ENCODE assay signal across 11 cellular contexts in genomic region chr5:146118325-146118724, GRCh38. TPM values are rescaled to one million over a fixed set of nuclear protein-coding genes. Genes with fewer than 3 reads are reported as not detected.
"Had no signal": no experiment of that assay in that cellular context is flagged by ENCODE, and none has a peak within 500 bp of the region (broad histone marks: within the 10 kb centered on the region; RNA-seq: fewer than 3 reads in every experiment).

No MANE protein-coding gene starts in this region.

- H3K9me3 Mint-ChIP-seq: H9, HFFc6 had no signal

- H3K4me3 Mint-ChIP-seq: H9, HFFc6 had no signal

- FAIRE-seq: H1, H54, HTR-8/SVneo, K562 had no signal

- H3K27ac ChIP-seq: GM23248 had no signal

- DNase-seq: GM23248, H9, HCEC 1CT, HFFc6, IMR-90, KG1 had no signal

- H3K4me3 ChIP-seq: GM23248, K562 had no signal

- H3K27ac Mint-ChIP-seq: HFFc6 had no signal

- ATAC-seq: K562 had no signal

- H3K4me1 Mint-ChIP-seq: H9 had no signal

- H2AFZ ChIP-seq: GM23248 had no signal

RNA-seq across cellular contexts. Expression of gene PLAC8L1, which starts 12.9 kb away (rescaled TPM):
- total RNA-seq: H1, HT-29, IMR-90 had no signal
